Comparison of ENCODE assay signal across 1 cellular context in genomic region chr19:12766051-12766521, GRCh38.
A peak's percentile ranks its signal among the peaks of the same experiment; 100 is the strongest.
TF ChIP-seq lines count a peak whose summit lies in the region.

No MANE protein-coding gene starts in this region.

TF ChIP-seq in WTC11, 78 proteins besides CTCF, POLR2A, EP300 and RAD21 (continued from another document):
- TF ChIP-seq ZNF281 (CRISPR knock-in tag; IDR thresholded peaks at IDR 0.05), result no peak
- TF ChIP-seq ATF2 (CRISPR knock-in tag; IDR thresholded peaks at IDR 0.05; ENCODE audit: borderline replicate concordance, low read depth), result no peak
- TF ChIP-seq PRDM15 (CRISPR knock-in tag; IDR thresholded peaks at IDR 0.05), result peak; percentile 42; the same call in 1 of the 2 replicates
- 0 out of 2 replicates have a peak, but pooled peaks have one; percentile 9 for TF ChIP-seq KAT7 (CRISPR knock-in tag; IDR thresholded peaks at IDR 0.05; ENCODE audit: borderline replicate concordance)
- TF ChIP-seq USF2 (CRISPR knock-in tag; IDR thresholded peaks at IDR 0.05), result 0 out of 2 replicates have a peak, but pooled peaks have one; percentile 20
- TF ChIP-seq ZNF425 (CRISPR knock-in tag; conservative IDR thresholded peaks at IDR 0.05), result no peak
